Comparison of ENCODE assay signal across 32 cellular contexts in genomic region chr10:125683821-125684220, GRCh38. TPM values are rescaled to one million over a fixed set of nuclear protein-coding genes. Genes with fewer than 3 reads are reported as not detected.
"Had no signal": no experiment of that assay in that cellular context is flagged by ENCODE, and none has a peak within 500 bp of the region (broad histone marks: within the 10 kb centered on the region; RNA-seq: fewer than 3 reads in every experiment).

No MANE protein-coding gene starts in this region.

- H3K36me3 ChIP-seq: ascending aorta, cardiac muscle cell, WERI-Rb-1 had no signal

- DNase-seq: activated CD4-positive, alpha-beta memory T cell treated with anti-CD3 and anti-CD28 coated beads, Interleukin-2, amount 10 ng/mL, durations not matched to agents 7 days and 5 days; activated CD4-positive, alpha-beta T cell treated with anti-CD3 and anti-CD28 coated beads for 1 hour; activated CD4-positive, alpha-beta T cell treated with anti-CD3 and anti-CD28 coated beads for 36 hours; activated CD4-positive, alpha-beta T cell treated with anti-CD3 and anti-CD28 coated beads for 48 hours; activated CD4-positive, alpha-beta T cell treated with anti-CD3 and anti-CD28 coated beads, Interleukin-2, amount 10 ng/mL, durations not matched to agents 7 days and 5 days; activated CD4-positive, alpha-beta T cell treated with anti-CD3 and anti-CD28 coated beads, Interleukin-2, amount 50 U/mL, for 48 hours; activated CD4-positive, CD25-positive, alpha-beta regulatory T cell; activated CD8-positive, alpha-beta memory T cell treated with anti-CD3 and anti-CD28 coated beads for 24 hours; activated CD8-positive, alpha-beta memory T cell treated with anti-CD3 and anti-CD28 coated beads, Interleukin-2, amount 10 ng/mL, durations not matched to agents 7 days and 5 days; activated CD8-positive, alpha-beta memory T cell treated with anti-CD3 and anti-CD28 coated beads, Interleukin-2, amount 50 U/mL, for 48 hours; activated CD8-positive, alpha-beta T cell treated with anti-CD3 and anti-CD28 coated beads, Interleukin-2, amount 10 ng/mL, durations not matched to agents 7 days and 5 days; activated effector memory CD4-positive, alpha-beta T cell treated with Interleukin-2 at 50 U/mL for 16 hours; activated gamma-delta T cell; activated naive CD4-positive, alpha-beta T cell treated with anti-CD3 and anti-CD28 coated beads, Interleukin-2, amount 10 ng/mL, durations not matched to agents 7 days and 5 days; activated naive CD4-positive, alpha-beta T cell treated with Interleukin-2 at 50 U/mL for 16 hours; activated naive CD8-positive, alpha-beta T cell treated with anti-CD3 and anti-CD28 coated beads, Interleukin-2, amount 10 ng/mL, durations not matched to agents 7 days and 5 days; activated naive CD8-positive, alpha-beta T cell treated with anti-CD3 and anti-CD28 coated beads, Interleukin-2, amount 50 U/mL, for 24 hours; activated T-cell treated with anti-CD3 and anti-CD28 coated beads, Interleukin-2, amount 50 U/mL, for 24 hours; activated T-cell treated with anti-CD3 and anti-CD28 coated beads, Interleukin-2, amount 50 U/mL, for 48 hours; amygdala; anterior cingulate cortex; caudate nucleus; cerebellar nuclear complex; T-helper 2 cell; T-helper 9 cell; WERI-Rb-1 had no signal

- H3K27ac ChIP-seq: ascending aorta, cardiac muscle cell, WERI-Rb-1 had no signal

- H3K4me1 ChIP-seq: ascending aorta had no signal

- H3K27me3 ChIP-seq: ascending aorta, cardiac muscle cell had no signal

- H3K4me3 ChIP-seq: ascending aorta, cardiac muscle cell had no signal

- H3K9me3 ChIP-seq: ascending aorta had no signal

RNA-seq across cellular contexts. Expression of gene TEX36, which starts 0.9 kb away (rescaled TPM):
- total RNA-seq: activated CD4-positive, alpha-beta memory T cell treated with anti-CD3 and anti-CD28 coated beads, Interleukin-2, amount 10 ng/mL, durations not matched to agents 7 days and 5 days; activated CD4-positive, alpha-beta T cell treated with anti-CD3 and anti-CD28 coated beads for 36 hours; activated CD4-positive, alpha-beta T cell treated with anti-CD3 and anti-CD28 coated beads, Interleukin-2, amount 10 ng/mL, durations not matched to agents 7 days and 5 days; activated CD8-positive, alpha-beta memory T cell treated with anti-CD3 and anti-CD28 coated beads, Interleukin-2, amount 10 ng/mL, durations not matched to agents 7 days and 5 days; activated CD8-positive, alpha-beta T cell treated with anti-CD3 and anti-CD28 coated beads, Interleukin-2, amount 10 ng/mL, durations not matched to agents 7 days and 5 days; activated naive CD8-positive, alpha-beta T cell treated with anti-CD3 and anti-CD28 coated beads, Interleukin-2, amount 10 ng/mL, durations not matched to agents 7 days and 5 days; activated T-helper 2 cell treated with anti-CD3 and anti-CD28 coated beads, Interferon-gamma antibody, Interleukin-2, Interleukin-4, amounts not matched to agents 10 μg/mL and 5 μg/mL and 100 μg/mL, durations not matched to agents 14 hours and 24 hours and 36 hours; ascending aorta; bronchial epithelial cell; cardiac muscle cell; chondrocyte; WTC11 had no signal
